In genomic region chr14:63030113-63030512, GRCh38 we compare ENCODE assay signal across 29 cellular contexts. TPM values are rescaled to one million over a fixed set of nuclear protein-coding genes. Genes with fewer than 3 reads are reported as not detected.
"Had no signal": no experiment of that assay in that cellular context is flagged by ENCODE, and none has a peak within 500 bp of the region (broad histone marks: within the 10 kb centered on the region; RNA-seq: fewer than 3 reads in every experiment).

No MANE protein-coding gene starts in this region.

- H3K4me2 ChIP-seq: SK-N-SH had no signal

- DNase-seq: activated CD4-positive, alpha-beta T cell treated with anti-CD3 and anti-CD28 coated beads, Interleukin-2, amount 10 ng/mL, durations not matched to agents 24 days and 14 days; activated CD4-positive, alpha-beta T cell treated with anti-CD3 and anti-CD28 coated beads, Interleukin-2, amount 50 U/mL, for 48 hours; activated CD8-positive, alpha-beta T cell treated with anti-CD3 and anti-CD28 coated beads, Interleukin-2, amount 10 ng/mL, durations not matched to agents 7 days and 5 days; activated gamma-delta T cell treated with Interleukin-2 at 50 U/mL for 16 hours; activated naive CD4-positive, alpha-beta T cell treated with anti-CD3 and anti-CD28 coated beads for 36 hours; activated T-cell treated with anti-CD3 and anti-CD28 coated beads, Interleukin-2, amount 50 U/mL, for 24 hours; adrenal gland; body of pancreas; NCI-H1105; NCI-H1436; NCI-H1694 treated with DMSO at 0.1 percent for 48 hours; NCI-H2029; NCI-H510A; NCI-H526; NCI-H748 treated with DMSO at 0.1 percent for 48 hours; NK-92 treated with Interleukin-12 subunit alpha and Interleukin-12 subunit beta, amount 100 ng/mL, for 24 hours; PC-3; Peyer's patch; RPMI8226; SHP77 treated with DMSO at 0.1 percent for 48 hours; SK-N-SH had no signal

- H3K9ac ChIP-seq: SK-N-SH had no signal

- ATAC-seq: activated CD8-positive, alpha-beta T cell treated with anti-CD3 and anti-CD28 coated beads, Interleukin-2, amount 10 ng/mL, durations not matched to agents 7 days and 5 days; activated naive CD4-positive, alpha-beta T cell treated with anti-CD3 and anti-CD28 coated beads, Interleukin-2, amount 50 U/mL, for 72 hours; body of pancreas; PC-3 had no signal

- H3K4me1 ChIP-seq: adrenal gland, body of pancreas, breast epithelium, Peyer's patch, SJSA1 had no signal

- H3K9me3 ChIP-seq: adrenal gland, body of pancreas, breast epithelium, Peyer's patch, SJSA1, SK-N-SH had no signal

- H3K36me3 ChIP-seq: adrenal gland, breast epithelium, Peyer's patch, SJSA1 had no signal

- H3K27me3 ChIP-seq: adrenal gland, body of pancreas, breast epithelium, Peyer's patch, SJSA1 had no signal

- FAIRE-seq: astrocyte, TTC549 had no signal

- H3K4me3 ChIP-seq: adrenal gland, body of pancreas, breast epithelium, Peyer's patch, SJSA1 had no signal

- H3K27ac ChIP-seq: adrenal gland, body of pancreas, breast epithelium, Peyer's patch, SJSA1 had no signal

RNA-seq across cellular contexts. Expression of gene KCNH5, which starts 15.1 kb away (rescaled TPM):
- total RNA-seq: activated CD4-positive, alpha-beta T cell treated with anti-CD3 and anti-CD28 coated beads, Interleukin-2, amount 10 ng/mL, durations not matched to agents 24 days and 14 days; activated CD8-positive, alpha-beta T cell treated with anti-CD3 and anti-CD28 coated beads, Interleukin-2, amount 10 ng/mL, durations not matched to agents 7 days and 5 days; activated naive CD4-positive, alpha-beta T cell treated with anti-CD3 and anti-CD28 coated beads for 36 hours; activated naive CD4-positive, alpha-beta T cell treated with anti-CD3 and anti-CD28 coated beads, Interleukin-2, amount 50 U/mL, for 72 hours; activated T-helper 1 cell treated with anti-CD3 and anti-CD28 coated beads, Interleukin-12 subunit alpha, Interleukin-12 subunit beta, Interleukin-2, Interleukin-4 antibody, amounts not matched to agents 30 ng/mL and 10 ng/mL and 1 ng/mL, durations not matched to agents 14 hours and 24 hours and 36 hours; body of pancreas; cardiac septum; MCF 10A; PC-3; Peyer's patch; SJSA1 had no signal
- polyA plus RNA-seq: SK-N-SH had no signal
